ENCODE assay signal across 9 cellular contexts in genomic region chr7:70659263-70659662, GRCh38.
"Had no signal": no experiment of that assay in that cellular context is flagged by ENCODE, and none has a peak within 500 bp of the region (broad histone marks: within the 10 kb centered on the region; RNA-seq: fewer than 3 reads in every experiment).

No MANE protein-coding gene starts in this region.

- ATAC-seq: upper lobe of right lung had no signal

- DNase-seq: activated CD4-positive, CD25-positive, alpha-beta regulatory T cell treated with anti-CD3 and anti-CD28 coated beads, Interleukin-2, amount 50 U/mL, for 72 hours; activated T-cell treated with anti-CD3 and anti-CD28 coated beads, Interleukin-2, amount 50 U/mL, for 48 hours; adrenal gland; colonic mucosa; hypothalamus; midbrain; SJCRH30; T-helper 9 cell; upper lobe of right lung had no signal
